In genomic region chr5:54603372-54603771, GRCh38 we compare ENCODE assay signal across 11 cellular contexts.
"Had no signal": no experiment of that assay in that cellular context is flagged by ENCODE, and none has a peak within 500 bp of the region (broad histone marks: within the 10 kb centered on the region; RNA-seq: fewer than 3 reads in every experiment).

No MANE protein-coding gene starts in this region.

- H3K27me3 ChIP-seq: esophagus muscularis mucosa, transverse colon had no signal

- H3K9me3 ChIP-seq: transverse colon had no signal

- H3K27ac ChIP-seq: skin epidermis, transverse colon had no signal

- DNase-seq: activated naive CD4-positive, alpha-beta T cell treated with anti-CD3 and anti-CD28 coated beads, Interleukin-2, amount 10 ng/mL, durations not matched to agents 7 days and 5 days; hippocampal formation; left colon; SW 1271; transverse colon had no signal

- ATAC-seq: left colon; natural killer cell treated with Interleukin-12 subunit alpha and Interleukin-12 subunit beta and Interleukin-15 and Interleukin-18, amount 100 ng/mL, for 72 hours had no signal

- H3K36me3 ChIP-seq: esophagus muscularis mucosa, transverse colon had no signal

- H3K4me3 Mint-ChIP-seq: activated naive CD4-positive, alpha-beta T cell treated with anti-CD3 and anti-CD28 coated beads, Interleukin-2, amount 10 ng/mL, durations not matched to agents 7 days and 5 days; brain; natural killer cell treated with Interleukin-12 subunit alpha and Interleukin-12 subunit beta and Interleukin-15 and Interleukin-18, amount 100 ng/mL, for 72 hours; T-helper 2 cell treated with Interferon-gamma antibody and Interleukin-4, amounts not matched to agents 5 μg/mL and 100 μg/mL, for 36 hours had no signal

- H3K27me3 Mint-ChIP-seq: natural killer cell treated with Interleukin-12 subunit alpha and Interleukin-12 subunit beta and Interleukin-15 and Interleukin-18, amount 100 ng/mL, for 72 hours had no signal

- H3K36me3 Mint-ChIP-seq: brain; natural killer cell treated with Interleukin-12 subunit alpha and Interleukin-12 subunit beta and Interleukin-15 and Interleukin-18, amount 100 ng/mL, for 72 hours had no signal

- H3K4me1 ChIP-seq: transverse colon had no signal

- H3K27ac Mint-ChIP-seq: activated naive CD4-positive, alpha-beta T cell treated with anti-CD3 and anti-CD28 coated beads, Interleukin-2, amount 10 ng/mL, durations not matched to agents 7 days and 5 days; activated T-helper 2 cell treated with anti-CD3 and anti-CD28 coated beads, Interferon-gamma antibody, Interleukin-2, Interleukin-4, amounts not matched to agents 10 μg/mL and 5 μg/mL and 100 μg/mL, durations not matched to agents 14 hours and 24 hours and 36 hours; brain; natural killer cell treated with Interleukin-12 subunit alpha and Interleukin-12 subunit beta and Interleukin-15 and Interleukin-18, amount 100 ng/mL, for 72 hours; T-helper 2 cell treated with Interferon-gamma antibody and Interleukin-4, amounts not matched to agents 5 μg/mL and 100 μg/mL, for 36 hours had no signal

- H3K9me3 Mint-ChIP-seq: natural killer cell treated with Interleukin-12 subunit alpha and Interleukin-12 subunit beta and Interleukin-15 and Interleukin-18, amount 100 ng/mL, for 72 hours had no signal

- H3K4me1 Mint-ChIP-seq: activated naive CD4-positive, alpha-beta T cell treated with anti-CD3 and anti-CD28 coated beads, Interleukin-2, amount 10 ng/mL, durations not matched to agents 7 days and 5 days; brain had no signal

- H3K4me3 ChIP-seq: esophagus muscularis mucosa, skin epidermis, transverse colon had no signal
